In the genomic region with DNA sequence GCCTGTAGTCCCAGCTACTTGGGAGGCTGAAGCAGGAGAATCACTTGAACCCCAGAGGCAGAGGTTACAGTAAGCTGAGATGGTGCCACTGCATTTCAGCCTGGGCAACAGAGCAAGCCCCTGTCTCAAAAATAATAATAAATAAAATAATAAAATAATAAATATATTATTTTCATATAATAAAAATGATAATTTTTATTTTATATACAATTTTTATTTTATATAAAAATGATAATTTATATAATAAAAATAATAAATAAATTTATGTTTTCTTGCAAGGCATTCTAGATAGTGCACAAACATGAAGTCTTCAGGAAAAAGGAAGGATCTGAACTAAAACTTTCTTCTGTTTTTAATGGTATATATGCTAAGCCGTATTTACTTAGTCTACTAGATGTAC, we compare ENCODE assay signal across 23 cellular contexts. TPM values are rescaled to one million over a fixed set of nuclear protein-coding genes. Genes with fewer than 3 reads are reported as not detected.
DNase-seq lines count a peak whose midpoint lies in the region; ATAC-seq, FAIRE-seq and TF ChIP-seq lines count a peak whose summit lies in the region.
"Had no signal": no experiment of that assay in that cellular context is flagged by ENCODE, and none has a peak within 500 bp of the region (broad histone marks: within the 10 kb centered on the region; RNA-seq: fewer than 3 reads in every experiment).

No MANE protein-coding gene starts in this region.

- H3K27me3 ChIP-seq in KMS-11 (ENCODE audit: insufficient read depth, low read depth): no peaks in the 10 kb centered on the region
- no peaks in the 10 kb centered on the region for H3K27me3 ChIP-seq in pancreas
- H3K27me3 ChIP-seq in CD8-positive, alpha-beta T cell (ENCODE audit: insufficient read depth, low read length): no peaks in the 10 kb centered on the region
- H3K27me3 ChIP-seq: BE2C had no signal

- H3K4me3 ChIP-seq in KMS-11 (IDR thresholded peaks at IDR 0.05; ENCODE audit: insufficient read depth, low read depth, low read length) (no peak overlapping the region), pancreas (no peak overlapping the region)
- H3K4me3 ChIP-seq in CD8-positive, alpha-beta T cell (ENCODE audit: low read depth, low read length): no peak overlapping the region
- H3K4me3 ChIP-seq: A549, GM12878, GM23248 had no signal

- intact Hi-C loops in pancreas (cut with DNase I): no loop called here
- intact Hi-C loops in CD8-positive, alpha-beta T cell (cut with DNase I, micrococcal nuclease): no loop called here

- TF ChIP-seq CTCF in KMS-11 (conservative IDR thresholded peaks at IDR 0.05; ENCODE audit: low read depth, low read length): no peak
- no peak for TF ChIP-seq CTCF in pancreas (IDR thresholded peaks at IDR 0.05)
- no peak for TF ChIP-seq CTCF in CD8-positive, alpha-beta T cell (IDR thresholded peaks at IDR 0.05)

- no peaks in the 10 kb centered on the region for H3K9me3 ChIP-seq in pancreas
- no peaks in the 10 kb centered on the region for H3K9me3 ChIP-seq in CD8-positive, alpha-beta T cell (ENCODE audit: low read length)
- H3K9me3 ChIP-seq: BE2C, Caco-2 had no signal

- peaks cover 56% of the 10 kb centered on the region for H3K4me1 ChIP-seq in KMS-11 (ENCODE audit: low read depth, poor library complexity, severe bottlenecking)
- no peaks in the 10 kb centered on the region for H3K4me1 ChIP-seq in pancreas
- H3K4me1 ChIP-seq in CD8-positive, alpha-beta T cell (ENCODE audit: insufficient read depth, low read length): no peaks in the 10 kb centered on the region
- H3K4me1 ChIP-seq: A549, BE2C had no signal

- peak overlapping the region; percentile 45 for H3K9ac ChIP-seq in KMS-11
- H3K9ac ChIP-seq: GM23248 had no signal

- WGBS in pancreas, 2 donors: 94 to 97% methylated on average over 1 of the region's 1 CpG

- FAIRE-seq in A204.1 (lab: Jason Lieb, UNC) (peak; percentile 86), colon (lab: Jason Lieb, UNC) (peak; percentile 14), pancreas (lab: Jason Lieb, UNC) (peak; percentile 90), HTR-8/SVneo (lab: Jason Lieb, UNC) (no peak)
- FAIRE-seq: A549, GM12878, H1 had no signal

- H3K9me3 Mint-ChIP-seq in T-cell: peaks cover 2 to 6% (median 3%) of the 10 kb centered on the region in 3 donors
- H3K9me3 Mint-ChIP-seq in CD8-positive, alpha-beta T cell: peaks cover 5% of the 10 kb centered on the region

- no peaks in the 10 kb centered on the region for H4K20me1 ChIP-seq in KMS-11 (ENCODE audit: insufficient read depth)

- POLR2A ChIA-PET in T-cell (lab: Charles Lee): no interaction called here
- POLR2A ChIA-PET in CD8-positive, alpha-beta T cell (lab: Charles Lee): interaction anchor here (1.8 kb wide), 1 partner anchor 21 kb away, joined by 4 read pairs; no protein-coding TSS in a partner anchor

- peaks cover 3% of the 10 kb centered on the region for H3K36me3 Mint-ChIP-seq in T-cell
- H3K36me3 Mint-ChIP-seq in CD8-positive, alpha-beta T cell: no peaks in the 10 kb centered on the region

- H2AFZ ChIP-seq in KMS-11 (ENCODE audit: low read depth): peak overlapping the region; percentile 61
- H2AFZ ChIP-seq: GM23248 had no signal

- no peak overlapping the region for H3K4me3 Mint-ChIP-seq in T-cell
- no peak overlapping the region for H3K4me3 Mint-ChIP-seq in CD8-positive, alpha-beta T cell
- H3K4me3 Mint-ChIP-seq: CD4-positive, alpha-beta memory T cell had no signal

- no peak overlapping the region for H3K27ac Mint-ChIP-seq in T-cell
- H3K27ac Mint-ChIP-seq in CD8-positive, alpha-beta T cell: no peak overlapping the region
- H3K27ac Mint-ChIP-seq: CD4-positive, alpha-beta memory T cell had no signal

- no peaks in the 10 kb centered on the region for H3K4me1 Mint-ChIP-seq in T-cell
- H3K4me1 Mint-ChIP-seq in CD8-positive, alpha-beta T cell (ENCODE audit: low read depth): no peaks in the 10 kb centered on the region
- H3K4me1 Mint-ChIP-seq: CD4-positive, alpha-beta memory T cell had no signal

- H3K27ac ChIP-seq in KMS-11 (peak overlapping the region; percentile 83), pancreas (no peak overlapping the region)
- no peak overlapping the region for H3K27ac ChIP-seq in CD8-positive, alpha-beta T cell (ENCODE audit: low read depth, low read length)
- H3K27ac ChIP-seq: 22Rv1, A549, GM23248 had no signal

- H3K27me3 Mint-ChIP-seq in T-cell: no peaks in the 10 kb centered on the region
- H3K27me3 Mint-ChIP-seq in CD8-positive, alpha-beta T cell (ENCODE audit: low read depth): no peaks in the 10 kb centered on the region
- H3K27me3 Mint-ChIP-seq: CD4-positive, alpha-beta memory T cell had no signal

- ATAC-seq in pancreas: no peak
- ATAC-seq in T-cell (replicated peaks in 1 of 4): no peak
- ATAC-seq in CD8-positive, alpha-beta T cell: no peak
- ATAC-seq: A549, GM12878 had no signal

- H3K4me2 ChIP-seq in KMS-11: peak overlapping the region; percentile 88
- H3K4me2 ChIP-seq: A549 had no signal

- H3K79me2 ChIP-seq in KMS-11 (ENCODE audit: insufficient read depth, low read depth): no peaks in the 10 kb centered on the region

- no peak for DNase-seq in pancreas
- DNase-seq in T-cell: no peak
- no peak for DNase-seq in HTR-8/SVneo (ENCODE audit: insufficient read length, low spot score)
- no peak for DNase-seq in HK-2 (ENCODE audit: unreplicated experiment)
- no peak for DNase-seq in CD8-positive, alpha-beta T cell
- DNase-seq: ACHN; AML-193; BE2C; Caco-2; CD4-positive, alpha-beta memory T cell; DMS153; DND-41; GDM1; H7; HCEC 1CT had no signal

- H3K36me3 ChIP-seq in KMS-11 (ENCODE audit: insufficient read depth) (no peaks in the 10 kb centered on the region), pancreas (no peaks in the 10 kb centered on the region)
- no peaks in the 10 kb centered on the region for H3K36me3 ChIP-seq in CD8-positive, alpha-beta T cell (ENCODE audit: insufficient read depth, low read length)
- H3K36me3 ChIP-seq: BE2C had no signal

- CTCF ChIA-PET in T-cell (lab: Charles Lee): no interaction called here
- CTCF ChIA-PET in CD8-positive, alpha-beta T cell (lab: Charles Lee): interaction anchor here (0.8 kb wide), 1 partner anchor 36 kb away, joined by 3 read pairs; no protein-coding TSS in a partner anchor

RNA-seq across cellular contexts. Expression of a gene that starts 12.6 kb away (rescaled TPM):
- total RNA-seq in pancreas (100 to 1,000 TPM in 3 of 6 donors, 10 to 100 TPM in 3; 56.8 to 189 (median 112) TPM), T-cell (100 to 1,000 TPM in 1 of 5 donors, 10 to 100 TPM in 4; 18.9 to 165 (median 37.1) TPM)
- polyA plus RNA-seq in pancreas: 10 to 100 TPM; 60.2 to 92.7 TPM
- 100 to 1,000 TPM; 127 to 128 TPM for total RNA-seq in CD8-positive, alpha-beta T cell
